In genomic region chr9:137176302-137177182, GRCh38 we compare ENCODE assay signal across 1 cellular context.
TF ChIP-seq lines count a peak whose summit lies in the region.

No MANE protein-coding gene starts in this region.

TF ChIP-seq in HepG2, 621 proteins besides CTCF, POLR2A, EP300 and RAD21 (continued from another document):
- TF ChIP-seq PATZ1 (CRISPR knock-in tag; IDR thresholded peaks at IDR 0.05): 0 out of 2 replicates have a peak, but pooled peaks have one; percentile 21
- peak; percentile 45 for TF ChIP-seq TEAD3 (CRISPR knock-in tag; optimal IDR thresholded peaks at IDR 0.05; ENCODE audit: borderline replicate concordance)
- TF ChIP-seq RBM22 (optimal IDR thresholded peaks at IDR 0.05; ENCODE audit: low read length): no peak
- TF ChIP-seq BHLHE40 (IDR thresholded peaks at IDR 0.05; ENCODE audit: low read length): 0 out of 2 replicates have a peak, but pooled peaks have one; percentile 10
- no peak for TF ChIP-seq NBN (conservative IDR thresholded peaks at IDR 0.05)
